In genomic region chr7:76342222-76342621, GRCh38 we compare ENCODE assay signal across 1 cellular context.
TF ChIP-seq lines count a peak whose summit lies in the region.

No MANE protein-coding gene starts in this region.

TF ChIP-seq in IMR-90, 13 proteins besides CTCF, POLR2A, EP300 and RAD21:
- no peak for TF ChIP-seq USF2 (IDR thresholded peaks at IDR 0.05; ENCODE audit: low read depth, low read length)
- no peak for TF ChIP-seq FOS (IDR thresholded peaks at IDR 0.05; ENCODE audit: low read depth, low read length)
- TF ChIP-seq RFX5 (IDR thresholded peaks at IDR 0.05; ENCODE audit: low read depth, low read length): no peak
- no peak for TF ChIP-seq RCOR1 (IDR thresholded peaks at IDR 0.05; ENCODE audit: insufficient replicate concordance, low read length)
- no peak for TF ChIP-seq MXI1 (IDR thresholded peaks at IDR 0.05; ENCODE audit: borderline replicate concordance, low read depth, low read length)
- TF ChIP-seq MAZ (IDR thresholded peaks at IDR 0.05; ENCODE audit: borderline replicate concordance, low read depth, low read length): no peak
- no peak for TF ChIP-seq CEBPB (IDR thresholded peaks at IDR 0.05; ENCODE audit: low read depth, low read length)
- TF ChIP-seq CHD1 (IDR thresholded peaks at IDR 0.05; ENCODE audit: low read depth, low read length): no peak
- no peak for TF ChIP-seq NFE2L2 (IDR thresholded peaks at IDR 0.05; ENCODE audit: low read depth, low read length)
- no peak for TF ChIP-seq ELK1 (IDR thresholded peaks at IDR 0.05; ENCODE audit: borderline replicate concordance, low read depth, low read length)
